Comparison of ENCODE assay signal across 14 cellular contexts in genomic region chr9:22512495-22512894, GRCh38.
DNase-seq lines count a peak whose midpoint lies in the region; ATAC-seq and TF ChIP-seq lines count a peak whose summit lies in the region.
"Had no signal": no experiment of that assay in that cellular context is flagged by ENCODE, and none has a peak within 500 bp of the region (broad histone marks: within the 10 kb centered on the region; RNA-seq: fewer than 3 reads in every experiment).

No MANE protein-coding gene starts in this region.

- DNase-seq in OCI-M1 (lab: John Stamatoyannopoulos, UW) (peak; percentile 35), head of caudate nucleus (no peak), GM13977 (ENCODE audit: low spot score) (no peak), SKM-1 (lab: John Stamatoyannopoulos, UW; ENCODE audit: unreplicated experiment) (no peak)
- DNase-seq in activated T-cell treated with anti-CD3 and anti-CD28 coated beads, Interleukin-2, amount 50 U/mL, for 1 hour: no peak
- DNase-seq: activated CD4-positive, CD25-positive, alpha-beta regulatory T cell; activated naive CD4-positive, alpha-beta T cell; Kasumi-1; mammary epithelial cell; NCI-H2081 treated with DMSO at 0.1 percent for 48 hours; NCI-H774 had no signal

- in situ Hi-C loops in GM13977 (cut with MboI; ENCODE audit: low pct_unique_long_range_greater_than_20kb, low sequenced_read_pairs, unreplicated experiment): no loop called here

- ATAC-seq in GM18511 (IDR thresholded peaks at IDR 0.05; ENCODE audit: unreplicated experiment): peak; percentile 85
- peak; percentile 81 for ATAC-seq in GM21528 (IDR thresholded peaks at IDR 0.05; ENCODE audit: low FRiP score, unreplicated experiment)
- ATAC-seq in HG03520 (IDR thresholded peaks at IDR 0.05; ENCODE audit: unreplicated experiment): peak; percentile 56

- no peak for TF ChIP-seq CTCF in GM13977 (IDR thresholded peaks at IDR 0.05; ENCODE audit: extremely low read depth, insufficient read depth, missing control alignments)

- intact Hi-C loops in head of caudate nucleus (cut with DNase I): no loop called here
